Comparison of ENCODE assay signal across 21 cellular contexts in the genomic region with DNA sequence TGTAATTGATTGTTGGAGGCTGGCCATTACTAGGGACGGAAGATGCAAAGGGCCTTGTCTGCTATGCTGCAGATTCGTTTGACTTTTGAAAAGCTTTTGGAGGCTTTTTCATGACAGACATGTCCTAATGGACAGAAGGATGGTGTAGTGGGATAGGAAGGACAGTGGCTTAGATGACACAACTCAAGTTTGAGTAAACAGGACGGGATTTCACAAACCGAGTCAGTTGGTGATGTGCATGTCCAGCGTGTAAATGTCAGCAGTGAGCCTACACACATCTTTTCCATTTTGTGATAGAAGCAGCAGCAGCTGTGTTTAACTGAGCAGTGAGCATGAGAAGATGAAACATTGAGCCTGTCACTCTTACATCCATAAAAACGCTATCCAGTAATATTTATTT.
DNase-seq lines count a peak whose midpoint lies in the region; ATAC-seq, FAIRE-seq and TF ChIP-seq lines count a peak whose summit lies in the region.
"Had no signal": no experiment of that assay in that cellular context is flagged by ENCODE, and none has a peak within 500 bp of the region (broad histone marks: within the 10 kb centered on the region; RNA-seq: fewer than 3 reads in every experiment).

No MANE protein-coding gene starts in this region.

- H3K27ac ChIP-seq in CD4-positive, alpha-beta T cell (ENCODE audit: low read depth, low read length) = no peak overlapping the region
- H3K27ac ChIP-seq in GM23248 = no peak overlapping the region
- H3K27ac ChIP-seq in naive thymus-derived CD4-positive, alpha-beta T cell (ENCODE audit: low read depth, low read length) = peak overlapping the region; percentile 48
- H3K27ac ChIP-seq: ascending aorta, left ventricle myocardium inferior, stomach had no signal

- peak overlapping the region; percentile 81 for H3K27ac Mint-ChIP-seq in CD4-positive, alpha-beta T cell
- H3K27ac Mint-ChIP-seq in activated naive CD8-positive, alpha-beta T cell treated with anti-CD3 and anti-CD28 coated beads, Interleukin-2, amount 10 ng/mL, durations not matched to agents 7 days and 5 days = peak overlapping the region; percentile 34
- H3K27ac Mint-ChIP-seq in naive thymus-derived CD4-positive, alpha-beta T cell = peak overlapping the region; percentile 25 to 84 (median 77)
- H3K27ac Mint-ChIP-seq: GM23338 had no signal

- in situ Hi-C loops in GM23248 (cut with MboI) (no loop called here), HAP-1 (cut with MboI; ENCODE audit: low sequenced_read_pairs) (no loop called here)

- H3K27me3 Mint-ChIP-seq in CD4-positive, alpha-beta T cell = no peaks in the 10 kb centered on the region
- H3K27me3 Mint-ChIP-seq in activated naive CD8-positive, alpha-beta T cell treated with anti-CD3 and anti-CD28 coated beads, Interleukin-2, amount 10 ng/mL, durations not matched to agents 7 days and 5 days = no peaks in the 10 kb centered on the region
- H3K27me3 Mint-ChIP-seq in naive thymus-derived CD4-positive, alpha-beta T cell = no peaks in the 10 kb centered on the region

- no peaks in the 10 kb centered on the region for H3K9me2 ChIP-seq in GM23248 (ENCODE audit: insufficient read depth)

- H3K4me3 Mint-ChIP-seq in CD4-positive, alpha-beta T cell = no peak overlapping the region
- no peak overlapping the region for H3K4me3 Mint-ChIP-seq in activated naive CD8-positive, alpha-beta T cell treated with anti-CD3 and anti-CD28 coated beads, Interleukin-2, amount 10 ng/mL, durations not matched to agents 7 days and 5 days
- H3K4me3 Mint-ChIP-seq in naive thymus-derived CD4-positive, alpha-beta T cell = peak overlapping the region in 9 of 10 donors; percentile 17 to 60 (median 30)
- H3K4me3 Mint-ChIP-seq: GM23338 had no signal

- no peaks in the 10 kb centered on the region for H3K36me3 ChIP-seq in GM23248 (ENCODE audit: low read depth)
- H3K36me3 ChIP-seq in naive thymus-derived CD4-positive, alpha-beta T cell (ENCODE audit: control insufficient read depth in 2 of 3, insufficient read depth in 3 of 3, low read length in 3 of 3) = peaks cover 0 to 29% (median 18%) of the 10 kb centered on the region in 3 experiments
- H3K36me3 ChIP-seq in HAP-1 (replicated peaks) = peaks cover 11% of the 10 kb centered on the region; the same call in 1 of the 2 replicates

- TF ChIP-seq POLR2A in GM12892 (IDR thresholded peaks at IDR 0.05; ENCODE audit: low read depth, low read length) = no peak

- H3K9ac ChIP-seq in GM23248 = no peak overlapping the region

- H3K36me3 Mint-ChIP-seq in CD4-positive, alpha-beta T cell (ENCODE audit: low read depth) = peaks cover 92% of the 10 kb centered on the region
- H3K36me3 Mint-ChIP-seq in activated naive CD8-positive, alpha-beta T cell treated with anti-CD3 and anti-CD28 coated beads, Interleukin-2, amount 10 ng/mL, durations not matched to agents 7 days and 5 days = peaks cover 45% of the 10 kb centered on the region
- peaks cover 18 to 70% (median 38%) of the 10 kb centered on the region in 5 donors for H3K36me3 Mint-ChIP-seq in naive thymus-derived CD4-positive, alpha-beta T cell

- TF ChIP-seq CTCF in CD4-positive, alpha-beta T cell (IDR thresholded peaks at IDR 0.05) = no peak

- H3K27me3 ChIP-seq in CD4-positive, alpha-beta T cell (ENCODE audit: control insufficient read depth, insufficient read depth, low read length) = no peaks in the 10 kb centered on the region
- H3K27me3 ChIP-seq in GM23248 (replicated peaks; ENCODE audit: insufficient read depth) (no peaks in the 10 kb centered on the region), HAP-1 (ENCODE audit: low read depth) (no peaks in the 10 kb centered on the region)
- H3K27me3 ChIP-seq in naive thymus-derived CD4-positive, alpha-beta T cell (ENCODE audit: control insufficient read depth in 2 of 2, insufficient read depth in 2 of 2, low read length in 2 of 2) = no peaks in the 10 kb centered on the region
- H3K27me3 ChIP-seq: ascending aorta, stomach, upper lobe of left lung had no signal

- H3K4me2 ChIP-seq in GM23248 (ENCODE audit: unreplicated experiment) = no peak overlapping the region
- H3K4me2 ChIP-seq: GM23338 had no signal

- H2AFZ ChIP-seq in GM23248 = no peak overlapping the region
- H2AFZ ChIP-seq: GM23338 had no signal

- H3K4me1 ChIP-seq in GM23248 (ENCODE audit: insufficient read depth) = no peaks in the 10 kb centered on the region
- H3K4me1 ChIP-seq in naive thymus-derived CD4-positive, alpha-beta T cell (ENCODE audit: control insufficient read depth in 2 of 2, insufficient read depth in 2 of 2, low read length in 2 of 2) = peaks cover 53 to 57% of the 10 kb centered on the region in 2 donors
- no peaks in the 10 kb centered on the region for H3K4me1 ChIP-seq in HAP-1

- H3K9me3 Mint-ChIP-seq in CD4-positive, alpha-beta T cell = peaks cover under 1% of the 10 kb centered on the region
- no peaks in the 10 kb centered on the region for H3K9me3 Mint-ChIP-seq in activated naive CD8-positive, alpha-beta T cell treated with anti-CD3 and anti-CD28 coated beads, Interleukin-2, amount 10 ng/mL, durations not matched to agents 7 days and 5 days
- peaks cover 0 to 7% (median under 1%) of the 10 kb centered on the region in 11 donors for H3K9me3 Mint-ChIP-seq in naive thymus-derived CD4-positive, alpha-beta T cell
- H3K9me3 Mint-ChIP-seq: GM23338 had no signal

- WGBS in GM23248 (ENCODE audit: low coverage in 1 of 2, low lambda C conversion rate in 2 of 2, missing lambda C conversion rate in 2 of 2), 2 experiments = 49 to 56% methylated on average over 6 of the region's 6 CpGs

- H4K20me1 ChIP-seq in GM23248 (ENCODE audit: insufficient read depth) = no peaks in the 10 kb centered on the region

- FAIRE-seq in GM12892 (lab: Jason Lieb, UNC) = no peak
- FAIRE-seq: GM18507 had no signal

- H3K4me3 ChIP-seq in GM23248 (no peak overlapping the region), HAP-1 (no peak overlapping the region)
- H3K4me3 ChIP-seq in naive thymus-derived CD4-positive, alpha-beta T cell (ENCODE audit: low read length) = no peak overlapping the region
- H3K4me3 ChIP-seq: ascending aorta, GM23338, left ventricle myocardium inferior, stomach, upper lobe of left lung had no signal

- CTCF ChIA-PET in CD4-positive, alpha-beta T cell (lab: Charles Lee) = no interaction called here
- CTCF ChIA-PET in naive thymus-derived CD4-positive, alpha-beta T cell (lab: Charles Lee) = interaction anchor here (0.7 kb wide), 1 partner anchor 25 kb away, joined by 3 read pairs; no protein-coding TSS in a partner anchor

- H3K9me3 ChIP-seq in CD4-positive, alpha-beta T cell (ENCODE audit: control insufficient read depth, low read length) = no peaks in the 10 kb centered on the region
- no peaks in the 10 kb centered on the region for H3K9me3 ChIP-seq in GM23248 (ENCODE audit: low read depth)
- H3K9me3 ChIP-seq in naive thymus-derived CD4-positive, alpha-beta T cell (ENCODE audit: control insufficient read depth in 2 of 3, low read length in 3 of 3) = no peaks in the 10 kb centered on the region
- no peaks in the 10 kb centered on the region for H3K9me3 ChIP-seq in HAP-1
- H3K9me3 ChIP-seq: ascending aorta, left ventricle myocardium inferior, stomach, upper lobe of left lung had no signal

- H3F3A ChIP-seq in GM23248 (ENCODE audit: insufficient read depth) = no peaks in the 10 kb centered on the region

- ATAC-seq in CD4-positive, alpha-beta T cell (ENCODE audit: poor library complexity) = no peak
- no peak for ATAC-seq in activated naive CD8-positive, alpha-beta T cell treated with anti-CD3 and anti-CD28 coated beads, Interleukin-2, amount 10 ng/mL, durations not matched to agents 7 days and 5 days (ENCODE audit: low read depth)
- no peak for ATAC-seq in naive thymus-derived CD4-positive, alpha-beta T cell
- no peak for ATAC-seq in HG03442 (IDR thresholded peaks at IDR 0.05; ENCODE audit: unreplicated experiment)
- ATAC-seq: esophagus mucosa, GM23338, right cardiac atrium had no signal

- H3K4me1 Mint-ChIP-seq in CD4-positive, alpha-beta T cell (ENCODE audit: low read depth) = peaks cover 90% of the 10 kb centered on the region
- H3K4me1 Mint-ChIP-seq in activated naive CD8-positive, alpha-beta T cell treated with anti-CD3 and anti-CD28 coated beads, Interleukin-2, amount 10 ng/mL, durations not matched to agents 7 days and 5 days = peaks cover 51% of the 10 kb centered on the region
- peaks cover 54 to 91% (median 86%) of the 10 kb centered on the region in 7 donors for H3K4me1 Mint-ChIP-seq in naive thymus-derived CD4-positive, alpha-beta T cell

- intact Hi-C loops in CD4-positive, alpha-beta T cell (cut with DNase I, micrococcal nuclease) = no loop called here
- intact Hi-C loops in naive thymus-derived CD4-positive, alpha-beta T cell (cut with micrococcal nuclease) = no loop called here

- peaks cover 30% of the 10 kb centered on the region for H3K79me2 ChIP-seq in GM23248 (ENCODE audit: insufficient read depth)

- POLR2A ChIA-PET in CD4-positive, alpha-beta T cell (lab: Charles Lee) = interaction anchor here (0.7 to 1.4 kb wide), 3 partner anchors 17 to 58 kb away, joined by 3 to 5 read pairs (median 3); no protein-coding TSS in a partner anchor
- POLR2A ChIA-PET in activated naive CD8-positive, alpha-beta T cell treated with anti-CD3 and anti-CD28 coated beads, Interleukin-2, amount 10 ng/mL, durations not matched to agents 7 days and 5 days (lab: Charles Lee) = no interaction called here
- POLR2A ChIA-PET in naive thymus-derived CD4-positive, alpha-beta T cell (lab: Charles Lee) = interaction anchor here (0.6 to 1.2 kb wide), 3 partner anchors 9 to 232 kb away, joined by 3 read pairs; no protein-coding TSS in a partner anchor

- no peak for DNase-seq in CD4-positive, alpha-beta T cell
- DNase-seq in GM23248 (peak; percentile 6), GM12892 (ENCODE audit: insufficient read length) (no peak), HAP-1 (ENCODE audit: low spot score in 2 of 2) (no peak)
- no peak for DNase-seq in activated naive CD8-positive, alpha-beta T cell treated with anti-CD3 and anti-CD28 coated beads, Interleukin-2, amount 10 ng/mL, durations not matched to agents 7 days and 5 days
- no peak for DNase-seq in naive thymus-derived CD4-positive, alpha-beta T cell
- no peak for DNase-seq in activated CD4-positive, CD25-positive, alpha-beta regulatory T cell (lab: John Stamatoyannopoulos, UW)
- DNase-seq: activated CD4-positive, alpha-beta T cell treated with anti-CD3 and anti-CD28 coated beads, Interleukin-2, amount 50 U/mL, for 48 hours; cerebellar nuclear complex; COR-L47; left ventricle myocardium inferior; NCI-H1930; NCI-H345; right cardiac atrium; stomach; upper lobe of left lung had no signal

Comparison
In these comparisons a context has a peak if more than half of its experiments do, and no peak if none do; other contexts are left out.
1. H3K4me3 Mint-ChIP-seq: peak in naive thymus-derived CD4-positive, alpha-beta T cell (9 of 10); none in CD4-positive, alpha-beta T cell (single experiment) and activated naive CD8-positive, alpha-beta T cell treated with anti-CD3 and anti-CD28 coated beads, Interleukin-2, amount 10 ng/mL, durations not matched to agents 7 days and 5 days (single experiment).
2. Peak in every context shown above with its lines, with median percentiles within 50 percentile points of each other: H3K27ac Mint-ChIP-seq.